28 cellular contexts compared by ENCODE assay signal in the genomic region with DNA sequence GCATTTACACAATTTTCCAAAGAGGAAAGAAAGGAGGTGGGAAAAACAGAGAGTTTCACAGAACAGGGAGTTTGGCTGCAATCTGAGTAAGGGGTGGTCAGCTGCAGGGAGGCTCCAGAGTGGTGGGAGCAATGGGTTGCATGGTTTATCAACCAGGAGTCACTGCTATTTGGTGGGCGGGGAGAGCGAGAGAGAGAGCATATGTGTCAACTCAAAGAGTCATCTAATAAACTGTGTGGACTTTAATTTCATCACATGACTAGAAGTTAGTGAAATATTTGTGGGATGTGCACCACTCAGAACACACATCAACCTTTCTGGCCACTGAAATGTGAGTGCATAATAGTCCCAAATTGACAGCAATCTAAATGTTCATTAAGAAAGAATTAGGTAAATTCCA.
"Had no signal": no experiment of that assay in that cellular context is flagged by ENCODE, and none has a peak within 500 bp of the region (broad histone marks: within the 10 kb centered on the region; RNA-seq: fewer than 3 reads in every experiment).

No MANE protein-coding gene starts in this region.

- ATAC-seq: activated T-cell treated with anti-CD3 and anti-CD28 coated beads, Interleukin-2, amount 50 U/mL, for 4 hours; effector memory CD8-positive, alpha-beta T cell; gastrocnemius medialis had no signal

- H3K27ac Mint-ChIP-seq: activated naive CD8-positive, alpha-beta T cell; activated T-helper 2 cell treated with anti-CD3 and anti-CD28 coated beads, Interferon-gamma antibody, Interleukin-2, Interleukin-4, amounts not matched to agents 10 μg/mL and 5 μg/mL and 100 μg/mL, durations not matched to agents 14 hours and 24 hours and 36 hours; effector memory CD8-positive, alpha-beta T cell; memory B cell; T-helper 1 cell treated with Interleukin-12 subunit alpha and Interleukin-12 subunit beta and Interleukin-4 antibody, amounts not matched to agents 30 μg/mL and 1 μg/mL, for 36 hours; type B pancreatic cell had no signal

- H3K4me1 Mint-ChIP-seq: memory B cell had no signal

- H3K4me3 Mint-ChIP-seq: activated naive CD8-positive, alpha-beta T cell; activated T-cell treated with anti-CD3 and anti-CD28 coated beads, Interleukin-2, amount 50 U/mL, for 4 hours; effector memory CD8-positive, alpha-beta T cell; memory B cell; T-helper 1 cell treated with Interleukin-12 subunit alpha and Interleukin-12 subunit beta and Interleukin-4 antibody, amounts not matched to agents 30 μg/mL and 1 μg/mL, for 36 hours; type B pancreatic cell had no signal

- H3K4me3 ChIP-seq: colonic mucosa, dorsolateral prefrontal cortex, esophagus muscularis mucosa, gastrocnemius medialis, sigmoid colon, spleen, thoracic aorta, vagina had no signal

- H3K36me3 ChIP-seq: colonic mucosa, esophagus muscularis mucosa, gastrocnemius medialis, sigmoid colon, spleen, thoracic aorta, vagina had no signal

- H3K27ac ChIP-seq: colonic mucosa, dorsolateral prefrontal cortex, esophagus muscularis mucosa, gastrocnemius medialis, sigmoid colon, thoracic aorta, vagina had no signal

- DNase-seq: activated CD4-positive, alpha-beta T cell treated with anti-CD3 and anti-CD28 coated beads, Interleukin-2, amount 50 U/mL, for 1 hour; activated CD4-positive, CD25-positive, alpha-beta regulatory T cell; activated CD8-positive, alpha-beta memory T cell treated with anti-CD3 and anti-CD28 coated beads for 24 hours; activated CD8-positive, alpha-beta memory T cell treated with anti-CD3 and anti-CD28 coated beads, Interleukin-2, amount 50 U/mL, for 4 hours; activated naive CD4-positive, alpha-beta T cell; activated T-cell treated with anti-CD3 and anti-CD28 coated beads, Interleukin-2, amount 50 U/mL, for 4 hours; colonic mucosa; dorsolateral prefrontal cortex; effector memory CD8-positive, alpha-beta T cell; gastrocnemius medialis; hypothalamus; occipital lobe; sigmoid colon; spleen; stimulated activated CD4-positive, alpha-beta T cell treated with anti-CD3 and anti-CD28 coated beads, Interleukin-4, amount 100 ng/mL, for 24 hours; stimulated activated naive CD4-positive, alpha-beta T cell treated with Interleukin-2 at 50 U/mL for 16 hours; T1000 had no signal

- H3K4me1 ChIP-seq: colonic mucosa, gastrocnemius medialis, vagina had no signal

- FAIRE-seq: astrocyte, endothelial cell of umbilical vein, islet of Langerhans had no signal

- H3K27me3 ChIP-seq: colonic mucosa, dorsolateral prefrontal cortex, esophagus muscularis mucosa, gastrocnemius medialis, sigmoid colon, spleen, vagina had no signal

- H3K27me3 Mint-ChIP-seq: activated naive CD8-positive, alpha-beta T cell; memory B cell; type B pancreatic cell had no signal

- H3K36me3 Mint-ChIP-seq: memory B cell had no signal

- H3K9me3 Mint-ChIP-seq: activated T-helper 2 cell treated with anti-CD3 and anti-CD28 coated beads, Interferon-gamma antibody, Interleukin-2, Interleukin-4, amounts not matched to agents 10 μg/mL and 5 μg/mL and 100 μg/mL, durations not matched to agents 14 hours and 24 hours and 36 hours; effector memory CD8-positive, alpha-beta T cell; memory B cell had no signal
